ENCODE assay signal across 25 cellular contexts in the genomic region with DNA sequence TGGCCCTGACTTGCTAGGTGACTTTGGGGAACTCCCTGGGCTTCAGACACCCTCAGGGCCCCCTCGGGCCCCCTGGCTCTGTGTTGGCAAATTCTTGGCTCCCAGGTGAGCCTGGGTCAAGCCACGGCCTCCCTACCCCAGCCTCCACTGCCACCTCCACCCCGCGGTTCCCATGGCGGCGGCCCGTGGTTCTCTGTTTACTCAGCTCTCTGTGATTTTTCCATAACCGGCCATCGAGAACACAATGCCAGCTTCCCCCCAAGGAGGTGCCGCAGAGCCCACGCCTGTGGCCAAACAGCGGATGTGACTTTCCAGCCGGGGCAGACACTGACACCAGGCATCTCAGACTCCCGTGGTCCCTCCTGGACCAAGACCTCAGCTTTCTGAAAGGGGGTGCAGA. TPM values are rescaled to one million over a fixed set of nuclear protein-coding genes. Genes with fewer than 3 reads are reported as not detected.
A peak's percentile ranks its signal among the peaks of the same experiment; 100 is the strongest.
DNase-seq lines count a peak whose midpoint lies in the region; ATAC-seq and TF ChIP-seq lines count a peak whose summit lies in the region.
"Had no signal": no experiment of that assay in that cellular context is flagged by ENCODE, and none has a peak within 500 bp of the region (broad histone marks: within the 10 kb centered on the region; RNA-seq: fewer than 3 reads in every experiment).

No MANE protein-coding gene starts in this region.

- ATAC-seq in left colon = peak; percentile 20
- no peak for ATAC-seq in stimulated activated memory B cell treated with anti-CD40 and anti-IgM and Interleukin-4, amounts not matched to agents 10 μg/mL and 1 μg/mL and 100 μg/mL, for 72 hours
- ATAC-seq: activated CD8-positive, alpha-beta memory T cell treated with anti-CD3 and anti-CD28 coated beads, Interleukin-2, amount 10 ng/mL, durations not matched to agents 7 days and 5 days; activated naive CD8-positive, alpha-beta T cell treated with anti-CD3 and anti-CD28 coated beads, Interleukin-2, amount 50 U/mL, for 24 hours; activated T-helper 17 cell treated with anti-CD3 and anti-CD28 coated beads, Interleukin-2, amount 50 U/mL, for 72 hours; PC-3 had no signal

- no peaks in the 10 kb centered on the region for H3K36me3 ChIP-seq in tibial nerve
- H3K36me3 ChIP-seq in HAP-1 (replicated peaks) = no peaks in the 10 kb centered on the region
- H3K36me3 ChIP-seq: breast epithelium, neural progenitor cell had no signal

- H3K36me3 Mint-ChIP-seq in stimulated activated memory B cell treated with anti-CD40 and anti-IgM and Interleukin-4, amounts not matched to agents 10 μg/mL and 1 μg/mL and 100 μg/mL, for 72 hours = no peaks in the 10 kb centered on the region
- H3K36me3 Mint-ChIP-seq: activated CD8-positive, alpha-beta memory T cell treated with anti-CD3 and anti-CD28 coated beads, Interleukin-2, amount 10 ng/mL, durations not matched to agents 7 days and 5 days; neural progenitor cell had no signal

- H3K4me3 ChIP-seq in coronary artery (no peak overlapping the region), tibial nerve (no peak overlapping the region), HAP-1 (no peak overlapping the region)
- H3K4me3 ChIP-seq: breast epithelium, neural progenitor cell, smooth muscle cell had no signal

- H3K4me3 Mint-ChIP-seq in stimulated activated memory B cell treated with anti-CD40 and anti-IgM and Interleukin-4, amounts not matched to agents 10 μg/mL and 1 μg/mL and 100 μg/mL, for 72 hours = no peak overlapping the region
- H3K4me3 Mint-ChIP-seq: activated CD4-positive, alpha-beta T cell treated with anti-CD3 and anti-CD28 coated beads, Interleukin-2, amount 10 ng/mL, durations not matched to agents 24 days and 14 days; activated CD8-positive, alpha-beta memory T cell treated with anti-CD3 and anti-CD28 coated beads, Interleukin-2, amount 10 ng/mL, durations not matched to agents 7 days and 5 days; activated naive CD8-positive, alpha-beta T cell treated with anti-CD3 and anti-CD28 coated beads, Interleukin-2, amount 50 U/mL, for 24 hours; activated T-helper 17 cell treated with anti-CD3 and anti-CD28 coated beads, Interleukin-2, amount 50 U/mL, for 72 hours; neural progenitor cell; stimulated activated naive CD8-positive, alpha-beta T cell treated with anti-CD3 and anti-CD28 coated beads, Interleukin-15, Interleukin-2, amounts not matched to agents 100 ng/mL and 50 ng/mL, for 24 hours; T-helper 1 cell treated with Interleukin-12 subunit alpha and Interleukin-12 subunit beta and Interleukin-4 antibody, amounts not matched to agents 30 μg/mL and 1 μg/mL, for 36 hours had no signal

- in situ Hi-C loops in HAP-1 (cut with MboI; ENCODE audit: low sequenced_read_pairs) = no loop called here

- H3K27me3 ChIP-seq in tibial nerve (peaks cover 0 to 8% of the 10 kb centered on the region in 2 donors), HAP-1 (ENCODE audit: low read depth) (no peaks in the 10 kb centered on the region)
- H3K27me3 ChIP-seq: breast epithelium, neural progenitor cell had no signal

- H3K27ac Mint-ChIP-seq in stimulated activated memory B cell treated with anti-CD40 and anti-IgM and Interleukin-4, amounts not matched to agents 10 μg/mL and 1 μg/mL and 100 μg/mL, for 72 hours = peak overlapping the region; percentile 32
- H3K27ac Mint-ChIP-seq: activated CD4-positive, alpha-beta T cell treated with anti-CD3 and anti-CD28 coated beads, Interleukin-2, amount 10 ng/mL, durations not matched to agents 24 days and 14 days; activated CD8-positive, alpha-beta memory T cell treated with anti-CD3 and anti-CD28 coated beads, Interleukin-2, amount 10 ng/mL, durations not matched to agents 7 days and 5 days; activated naive CD8-positive, alpha-beta T cell treated with anti-CD3 and anti-CD28 coated beads, Interleukin-2, amount 50 U/mL, for 24 hours; activated T-helper 17 cell treated with anti-CD3 and anti-CD28 coated beads, Interleukin-2, amount 50 U/mL, for 72 hours; neural progenitor cell; stimulated activated naive CD8-positive, alpha-beta T cell treated with anti-CD3 and anti-CD28 coated beads, Interleukin-15, Interleukin-2, amounts not matched to agents 100 ng/mL and 50 ng/mL, for 24 hours; T-helper 1 cell treated with Interleukin-12 subunit alpha and Interleukin-12 subunit beta and Interleukin-4 antibody, amounts not matched to agents 30 μg/mL and 1 μg/mL, for 36 hours had no signal

- peak overlapping the region in 1 of 2 donors; percentile 43 for H3K27ac ChIP-seq in coronary artery
- H3K27ac ChIP-seq in tibial nerve = no peak overlapping the region
- H3K27ac ChIP-seq: breast epithelium, epithelial cell of prostate, HL-60, neural progenitor cell had no signal

- DNase-seq in NCI-H748 (lab: John Stamatoyannopoulos, UW; ENCODE audit: unreplicated experiment) = peak; percentile 43
- no peak for DNase-seq in NCI-H748 treated with DMSO at 0.1 percent for 48 hours (lab: John Stamatoyannopoulos, UW)
- peak; percentile 70 for DNase-seq in coronary artery (ENCODE audit: low spot score)
- DNase-seq in left colon = no peak
- DNase-seq in DMS79 (lab: John Stamatoyannopoulos, UW) = no peak
- no peak for DNase-seq in tibial nerve (ENCODE audit: low spot score in 2 of 2)
- no peak for DNase-seq in HAP-1 (ENCODE audit: low spot score in 2 of 2)
- DNase-seq: activated CD4-positive, alpha-beta T cell treated with anti-CD3 and anti-CD28 coated beads, Interleukin-2, amount 10 ng/mL, durations not matched to agents 24 days and 14 days; activated CD8-positive, alpha-beta memory T cell treated with anti-CD3 and anti-CD28 coated beads, Interleukin-2, amount 10 ng/mL, durations not matched to agents 7 days and 5 days; activated naive CD8-positive, alpha-beta T cell treated with anti-CD3 and anti-CD28 coated beads, Interleukin-2, amount 50 U/mL, for 24 hours; foreskin fibroblast; NCI-H1694 treated with DMSO at 0.1 percent for 48 hours; NCI-H82; PC-3; SIG-M5; stimulated activated CD4-positive, alpha-beta T cell treated with anti-CD3 and anti-CD28 coated beads, Interleukin-4, amount 100 ng/mL, for 1 hour had no signal

- TF ChIP-seq CTCF in coronary artery (IDR thresholded peaks at IDR 0.05) (no peak), tibial nerve (IDR thresholded peaks at IDR 0.05) (no peak)

- H3K9me3 ChIP-seq in tibial nerve (no peaks in the 10 kb centered on the region), HAP-1 (no peaks in the 10 kb centered on the region)
- H3K9me3 ChIP-seq: breast epithelium had no signal

- TF ChIP-seq EP300 in tibial nerve (IDR thresholded peaks at IDR 0.05) = no peak

- H3K4me1 Mint-ChIP-seq in stimulated activated memory B cell treated with anti-CD40 and anti-IgM and Interleukin-4, amounts not matched to agents 10 μg/mL and 1 μg/mL and 100 μg/mL, for 72 hours = peaks cover 28% of the 10 kb centered on the region
- H3K4me1 Mint-ChIP-seq: activated T-helper 17 cell treated with anti-CD3 and anti-CD28 coated beads, Interleukin-2, amount 50 U/mL, for 72 hours had no signal

- H3K9me3 Mint-ChIP-seq in stimulated activated memory B cell treated with anti-CD40 and anti-IgM and Interleukin-4, amounts not matched to agents 10 μg/mL and 1 μg/mL and 100 μg/mL, for 72 hours = no peaks in the 10 kb centered on the region
- H3K9me3 Mint-ChIP-seq: activated CD4-positive, alpha-beta T cell treated with anti-CD3 and anti-CD28 coated beads, Interleukin-2, amount 10 ng/mL, durations not matched to agents 24 days and 14 days; activated naive CD8-positive, alpha-beta T cell treated with anti-CD3 and anti-CD28 coated beads, Interleukin-2, amount 50 U/mL, for 24 hours; activated T-helper 17 cell treated with anti-CD3 and anti-CD28 coated beads, Interleukin-2, amount 50 U/mL, for 72 hours; stimulated activated naive CD8-positive, alpha-beta T cell treated with anti-CD3 and anti-CD28 coated beads, Interleukin-15, Interleukin-2, amounts not matched to agents 100 ng/mL and 50 ng/mL, for 24 hours; T-helper 1 cell treated with Interleukin-12 subunit alpha and Interleukin-12 subunit beta and Interleukin-4 antibody, amounts not matched to agents 30 μg/mL and 1 μg/mL, for 36 hours had no signal

- intact Hi-C loops in left colon (cut with DNase I, micrococcal nuclease) = no loop called here

- WGBS in tibial nerve, 2 donors = 62 to 73% methylated on average over 12 to 14 of the region's 14 CpGs

- H3K27me3 Mint-ChIP-seq in stimulated activated memory B cell treated with anti-CD40 and anti-IgM and Interleukin-4, amounts not matched to agents 10 μg/mL and 1 μg/mL and 100 μg/mL, for 72 hours = peaks cover 19% of the 10 kb centered on the region
- H3K27me3 Mint-ChIP-seq: activated naive CD8-positive, alpha-beta T cell treated with anti-CD3 and anti-CD28 coated beads, Interleukin-2, amount 50 U/mL, for 24 hours; activated T-helper 17 cell treated with anti-CD3 and anti-CD28 coated beads, Interleukin-2, amount 50 U/mL, for 72 hours; stimulated activated naive CD8-positive, alpha-beta T cell treated with anti-CD3 and anti-CD28 coated beads, Interleukin-15, Interleukin-2, amounts not matched to agents 100 ng/mL and 50 ng/mL, for 24 hours had no signal

- TF ChIP-seq POLR2A in tibial nerve (IDR thresholded peaks at IDR 0.05) = no peak

- peaks cover 0 to 24% (median 0%) of the 10 kb centered on the region in 4 donors for H3K4me1 ChIP-seq in tibial nerve
- no peaks in the 10 kb centered on the region for H3K4me1 ChIP-seq in HAP-1
- H3K4me1 ChIP-seq: neural progenitor cell had no signal

RNA-seq across cellular contexts. Expression of a gene that starts 21.6 kb away (rescaled TPM):
- total RNA-seq in left colon (100 to 1,000 TPM; 276 to 300 TPM), tibial nerve (10 to 100 TPM in 2 of 4 donors, 1 to 10 TPM in 2; 5.9 to 12.9 (median 9.1) TPM)

Comparison
In these comparisons a context has a peak if more than half of its experiments do, and no peak if none do; other contexts are left out.
1. DNase-seq: peak in NCI-H748 (single experiment) and coronary artery (single experiment); none in NCI-H748 treated with DMSO at 0.1 percent for 48 hours (single experiment), left colon (0 of 2), DMS79 (single experiment), tibial nerve (0 of 2) and HAP-1 (0 of 2).
2. RNA of a gene that starts 21.6 kb away (total RNA-seq): 276 to 300 TPM in left colon; 5.9 to 12.9 TPM in tibial nerve; every median in the first group is over 10 times any median in the second.